Comparison of ENCODE assay signal across 8 cellular contexts in the genomic region with DNA sequence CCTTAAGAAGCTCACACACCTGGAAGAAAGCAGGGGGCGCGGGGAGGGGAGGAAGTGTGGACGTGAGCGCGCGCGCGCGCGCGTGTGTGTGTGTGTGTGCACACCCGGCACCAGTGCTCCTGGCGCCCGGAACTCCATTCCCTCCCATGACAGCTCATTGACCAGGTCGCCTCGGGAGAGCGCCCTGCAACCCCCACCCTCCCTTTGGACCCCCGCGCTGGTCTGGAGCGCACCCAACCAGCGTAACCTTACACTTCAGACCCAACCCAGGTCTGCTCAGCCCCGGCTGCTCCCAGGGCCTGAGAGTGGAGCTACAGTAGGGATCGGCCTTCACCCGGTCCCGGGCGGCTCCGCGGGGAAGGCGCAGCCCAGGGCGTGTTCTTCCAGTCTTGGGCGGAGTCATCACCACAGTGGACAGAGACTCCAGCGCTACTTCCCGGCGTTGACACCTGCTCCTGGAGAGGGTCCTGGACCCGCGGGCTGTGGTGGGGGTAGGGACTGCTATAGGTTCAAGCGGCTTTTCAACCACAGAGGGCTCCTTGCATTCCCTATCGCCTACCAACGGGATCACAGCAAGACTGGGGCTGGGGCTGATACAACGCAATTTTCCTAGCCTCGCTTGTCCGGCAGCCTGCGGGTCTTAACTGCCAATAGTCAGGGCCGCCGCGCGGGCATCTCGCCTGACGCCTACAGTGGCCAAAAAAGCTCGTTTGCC. TPM values are rescaled to one million over a fixed set of nuclear protein-coding genes. Genes with fewer than 3 reads are reported as not detected.
DNase-seq lines count a peak whose midpoint lies in the region; ATAC-seq and TF ChIP-seq lines count a peak whose summit lies in the region.

No MANE protein-coding gene starts in this region.

- peak overlapping the region; percentile 80 for H3K4me3 ChIP-seq in lung
- H3K4me3 ChIP-seq in tibial artery = peak overlapping the region; percentile 73 to 94

- intact Hi-C loops in activated CD4-positive, alpha-beta T cell treated with anti-CD3 and anti-CD28 coated beads, Interleukin-2, amount 10 ng/mL, durations not matched to agents 24 days and 14 days (cut with micrococcal nuclease) = loop anchor here (10.0 kb wide), 1 partner anchor 224 kb away; the partner anchor contains the start of gene USP47
- intact Hi-C loops in tibial artery (cut with DNase I; ENCODE audit: low total_unique reads) = loop anchor here (2.0 kb wide), 1 partner anchor 214 kb away; no protein-coding TSS in a partner anchor

- no peaks in the 10 kb centered on the region for H3K9me3 Mint-ChIP-seq in activated CD4-positive, alpha-beta T cell treated with anti-CD3 and anti-CD28 coated beads, Interleukin-2, amount 10 ng/mL, durations not matched to agents 24 days and 14 days

- TF ChIP-seq CTCF in lung (IDR thresholded peaks at IDR 0.05; ENCODE audit: control extremely low read depth, extremely low read depth) (no peak), tibial artery (IDR thresholded peaks at IDR 0.05) (no peak)

- H3K27ac ChIP-seq in lung (ENCODE audit: low read depth in 1 of 2, low read length in 1 of 2) = peak overlapping the region; percentile 71 to 85
- peak overlapping the region; percentile 78 to 87 for H3K27ac ChIP-seq in tibial artery

- H3K36me3 Mint-ChIP-seq in activated CD4-positive, alpha-beta T cell treated with anti-CD3 and anti-CD28 coated beads, Interleukin-2, amount 10 ng/mL, durations not matched to agents 24 days and 14 days (ENCODE audit: low read depth) = no peaks in the 10 kb centered on the region

- H3K9me3 ChIP-seq in lung (ENCODE audit: control insufficient read depth in 2 of 2, insufficient read depth in 1 of 2, low read length in 1 of 2) = no peaks in the 10 kb centered on the region
- H3K9me3 ChIP-seq in tibial artery = no peaks in the 10 kb centered on the region

- H3K27ac Mint-ChIP-seq in activated CD4-positive, alpha-beta T cell treated with anti-CD3 and anti-CD28 coated beads, Interleukin-2, amount 10 ng/mL, durations not matched to agents 24 days and 14 days = peak overlapping the region; percentile 76

- WGBS in lung, 2 donors = 7 to 10% methylated on average over 46 to 50 of the region's 50 CpGs

- H3K27me3 Mint-ChIP-seq in activated CD4-positive, alpha-beta T cell treated with anti-CD3 and anti-CD28 coated beads, Interleukin-2, amount 10 ng/mL, durations not matched to agents 24 days and 14 days = peaks cover 47% of the 10 kb centered on the region

- ATAC-seq in lung (ENCODE audit: insufficient read depth, low FRiP score) (peak; percentile 49), HG02852 (IDR thresholded peaks at IDR 0.05; ENCODE audit: unreplicated experiment) (no peak)

- H3K4me1 ChIP-seq in lung (ENCODE audit: control insufficient read depth in 2 of 2, insufficient read depth in 2 of 2, low read length in 2 of 2) = peaks cover 0 to 8% of the 10 kb centered on the region in 2 donors
- peaks cover 0 to 51% (median 23%) of the 10 kb centered on the region in 4 donors for H3K4me1 ChIP-seq in tibial artery

- H3K4me3 Mint-ChIP-seq in activated CD4-positive, alpha-beta T cell treated with anti-CD3 and anti-CD28 coated beads, Interleukin-2, amount 10 ng/mL, durations not matched to agents 24 days and 14 days = peak overlapping the region; percentile 88

- no peaks in the 10 kb centered on the region for H3K36me3 ChIP-seq in lung (ENCODE audit: control insufficient read depth in 2 of 2, insufficient read depth in 2 of 2, low read length in 2 of 2)
- no peaks in the 10 kb centered on the region for H3K36me3 ChIP-seq in tibial artery

- peak; percentile 65 for DNase-seq in activated CD4-positive, alpha-beta T cell treated with anti-CD3 and anti-CD28 coated beads, Interleukin-2, amount 10 ng/mL, durations not matched to agents 24 days and 14 days
- no peak for DNase-seq in activated CD4-positive, alpha-beta T cell treated with anti-CD3 and anti-CD28 coated beads, Interleukin-2, amount 50 U/mL, for 4 hours
- DNase-seq in NCI-H526 (lab: John Stamatoyannopoulos, UW) (peak; percentile 43 to 82), cerebellum (ENCODE audit: low spot score) (peak; percentile 55), lung (ENCODE audit: low spot score) (peak; percentile 66), tibial artery (peak; percentile 37 to 80), NCI-H187 treated with DMSO at 0.1 percent for 48 hours (lab: John Stamatoyannopoulos, UW) (no peak)

- peaks cover 9% of the 10 kb centered on the region for H3K4me1 Mint-ChIP-seq in activated CD4-positive, alpha-beta T cell treated with anti-CD3 and anti-CD28 coated beads, Interleukin-2, amount 10 ng/mL, durations not matched to agents 24 days and 14 days

- H3K27me3 ChIP-seq in lung (ENCODE audit: control insufficient read depth, insufficient read depth) (no peaks in the 10 kb centered on the region), tibial artery (no peaks in the 10 kb centered on the region)

RNA-seq across cellular contexts. Expression of gene GALNT18, which starts 1.4 kb away (rescaled TPM):
- 8.6 and 9.3 TPM in 2 replicates for total RNA-seq in activated CD4-positive, alpha-beta T cell treated with anti-CD3 and anti-CD28 coated beads, Interleukin-2, amount 10 ng/mL, durations not matched to agents 24 days and 14 days
- 21.7 TPM for total RNA-seq in cerebellum
- 10 to 100 TPM; 59.3 to 68.0 TPM for total RNA-seq in lung
- polyA plus RNA-seq in lung = 100 to 1,000 TPM in 1 of 2 donors, 10 to 100 TPM in 1; 17.7 to 109 TPM

Comparison
In these comparisons a context has a peak if more than half of its experiments do, and no peak if none do; other contexts are left out.
1. DNase-seq: peak in activated CD4-positive, alpha-beta T cell treated with anti-CD3 and anti-CD28 coated beads, Interleukin-2, amount 10 ng/mL, durations not matched to agents 24 days and 14 days (single experiment), NCI-H526 (2 of 2), cerebellum (single experiment), lung (single experiment) and tibial artery (2 of 2); none in activated CD4-positive, alpha-beta T cell treated with anti-CD3 and anti-CD28 coated beads, Interleukin-2, amount 50 U/mL, for 4 hours (0 of 2) and NCI-H187 treated with DMSO at 0.1 percent for 48 hours (single experiment).